In the genomic region with DNA sequence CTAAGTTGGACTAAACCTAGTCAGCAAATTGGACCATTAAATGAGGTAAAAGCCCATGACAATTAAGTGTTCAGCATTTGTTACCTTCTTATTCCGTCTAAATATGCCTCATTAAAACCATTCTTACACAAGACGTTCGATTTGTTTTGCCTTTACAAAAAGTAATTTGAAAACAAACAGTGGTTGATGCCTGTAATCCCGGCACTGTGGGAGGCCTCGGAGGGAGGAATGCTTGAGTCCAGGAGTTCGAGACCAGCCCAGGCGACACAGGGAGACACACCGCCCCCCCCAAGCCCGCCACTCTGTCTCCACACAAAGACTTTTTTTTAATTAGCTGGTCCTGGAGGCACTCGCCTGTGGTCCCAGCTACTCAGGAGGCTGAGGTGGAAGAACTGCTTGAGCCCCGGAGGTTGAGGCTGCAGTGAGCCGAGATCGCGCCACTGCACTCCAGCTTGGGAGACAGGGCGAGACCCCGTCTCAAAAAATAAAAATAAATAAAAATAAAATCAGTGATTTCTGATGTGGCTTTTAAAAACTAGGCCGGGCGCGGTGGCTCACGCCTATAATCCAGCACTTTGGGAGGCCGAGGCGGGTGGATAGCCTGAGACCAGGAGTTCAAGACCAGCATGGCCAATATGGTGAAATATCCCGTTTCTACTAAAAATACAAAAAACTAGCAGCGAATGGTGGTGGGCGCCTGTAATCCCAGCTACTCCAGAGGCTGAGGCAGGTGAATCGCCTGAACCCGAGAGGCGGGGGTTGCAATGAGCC, we compare ENCODE assay signal across 1 cellular context.
TF ChIP-seq lines count a peak whose summit lies in the region.

No MANE protein-coding gene starts in this region.

TF ChIP-seq in endothelial cell of umbilical vein, 7 proteins besides CTCF, POLR2A, EP300 and RAD21 (continued from another document):
- TF ChIP-seq JUN (IDR thresholded peaks at IDR 0.05; ENCODE audit: borderline replicate concordance, insufficient read depth, insufficient read length, low read depth): no peak
- TF ChIP-seq MYC (IDR thresholded peaks at IDR 0.05; ENCODE audit: low read depth, low read length): no peak
- TF ChIP-seq FOS (IDR thresholded peaks at IDR 0.05; ENCODE audit: borderline replicate concordance, insufficient read depth, low read length): no peak
- TF ChIP-seq GATA2 (IDR thresholded peaks at IDR 0.05; ENCODE audit: insufficient read depth, insufficient read length, low read depth, low read length): no peak
- TF ChIP-seq, protein P1, sequence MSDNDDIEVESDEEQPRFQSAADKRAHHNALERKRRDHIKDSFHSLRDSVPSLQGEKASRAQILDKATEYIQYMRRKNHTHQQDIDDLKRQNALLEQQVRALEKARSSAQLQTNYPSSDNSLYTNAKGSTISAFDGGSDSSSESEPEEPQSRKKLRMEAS (IDR thresholded peaks at IDR 0.05; ENCODE audit: insufficient read depth, insufficient read length): no peak
- TF ChIP-seq EZH2 (IDR thresholded peaks at IDR 0.05; ENCODE audit: borderline replicate concordance, low read depth, low read length, severe bottlenecking): no peak
